Comparison of ENCODE assay signal across 1 cellular context in genomic region chrX:30835373-30835772, GRCh38.
TF ChIP-seq lines count a peak whose summit lies in the region.

No MANE protein-coding gene starts in this region.

TF ChIP-seq in HepG2, 621 proteins besides CTCF, POLR2A, EP300 and RAD21 (continued from another document):
- TF ChIP-seq RNF219 (CRISPR knock-in tag; IDR thresholded peaks at IDR 0.05) (no peak), GATAD2A (CRISPR knock-in tag; IDR thresholded peaks at IDR 0.05) (peak; percentile 88; the same call in 1 of the 2 replicates), ZKSCAN1 (IDR thresholded peaks at IDR 0.05; ENCODE audit: low read length) (no peak), MTA1 (CRISPR knock-in tag; IDR thresholded peaks at IDR 0.05; ENCODE audit: borderline replicate concordance) (no peak), MIER3 (CRISPR knock-in tag; IDR thresholded peaks at IDR 0.05; ENCODE audit: borderline replicate concordance) (0 out of 2 replicates have a peak, but pooled peaks have one; percentile 19), SMC3 (IDR thresholded peaks at IDR 0.05; ENCODE audit: low read length) (no peak; the same call in 1 of the 2 replicates), FOXK1 (CRISPR knock-in tag; IDR thresholded peaks at IDR 0.05; ENCODE audit: borderline replicate concordance, low read depth) (peak; percentile 35; the same call in 1 of the 2 replicates), RXRA (CRISPR knock-in tag; IDR thresholded peaks at IDR 0.05) (peak; percentile 45; the same call in 1 of the 2 replicates), NFE2L2 (IDR thresholded peaks at IDR 0.05; ENCODE audit: low read length) (no peak), ZNF678 (CRISPR knock-in tag; IDR thresholded peaks at IDR 0.05) (no peak), FOXP4 (CRISPR knock-in tag; IDR thresholded peaks at IDR 0.05) (peak; percentile 80), ETS1 (CRISPR knock-in tag; IDR thresholded peaks at IDR 0.05) (no peak), ZNF883 (CRISPR knock-in tag; IDR thresholded peaks at IDR 0.05; ENCODE audit: not compliant biosample characterization) (no peak), NFAT5 (CRISPR knock-in tag; IDR thresholded peaks at IDR 0.05) (no peak), ZNF264 (CRISPR knock-in tag; IDR thresholded peaks at IDR 0.05) (0 out of 2 replicates have a peak, but pooled peaks have one; percentile 46), ZNF367 (CRISPR knock-in tag; IDR thresholded peaks at IDR 0.05; ENCODE audit: borderline replicate concordance) (no peak), ZXDC (CRISPR knock-in tag; IDR thresholded peaks at IDR 0.05) (no peak), GABPA (IDR thresholded peaks at IDR 0.05; ENCODE audit: low read depth, low read length) (no peak), GABPA (CRISPR knock-in tag; IDR thresholded peaks at IDR 0.05; ENCODE audit: low read depth) (0 out of 2 replicates have a peak, but pooled peaks have one; percentile 10), PRMT3 (CRISPR knock-in tag; IDR thresholded peaks at IDR 0.05; ENCODE audit: borderline replicate concordance, low read depth) (no peak), ZNF317 (CRISPR knock-in tag; IDR thresholded peaks at IDR 0.05) (0 out of 2 replicates have a peak, but pooled peaks have one; percentile 24), ZNF274 (CRISPR knock-in tag; IDR thresholded peaks at IDR 0.05) (no peak), ZNF547 (CRISPR knock-in tag; IDR thresholded peaks at IDR 0.05) (no peak), CBFB (CRISPR knock-in tag; IDR thresholded peaks at IDR 0.05) (no peak), RARG (CRISPR knock-in tag; IDR thresholded peaks at IDR 0.05; ENCODE audit: low read depth) (no peak), SRSF4 (IDR thresholded peaks at IDR 0.05; ENCODE audit: low read depth, low read length, poor library complexity, severe bottlenecking) (no peak), ZNF501 (CRISPR knock-in tag; IDR thresholded peaks at IDR 0.05) (no peak), AGO2 (optimal IDR thresholded peaks at IDR 0.05; ENCODE audit: low read depth, low read length) (no peak), TOPORS (CRISPR knock-in tag; IDR thresholded peaks at IDR 0.05) (no peak), NONO (IDR thresholded peaks at IDR 0.05) (no peak), NONO (CRISPR knock-in tag; conservative IDR thresholded peaks at IDR 0.05) (peak; percentile 62), ZNF615 (CRISPR knock-in tag; IDR thresholded peaks at IDR 0.05; ENCODE audit: borderline replicate concordance) (no peak), ZNF775 (CRISPR knock-in tag; IDR thresholded peaks at IDR 0.05; ENCODE audit: borderline replicate concordance) (no peak), ZNF644 (CRISPR knock-in tag; IDR thresholded peaks at IDR 0.05; ENCODE audit: low read depth) (peak; percentile 82), GPN1 (CRISPR knock-in tag; IDR thresholded peaks at IDR 0.05; ENCODE audit: borderline replicate concordance) (no peak), GATA4 (IDR thresholded peaks at IDR 0.05; ENCODE audit: borderline replicate concordance, low read depth) (no peak)
